Comparison of ENCODE assay signal across 17 cellular contexts in genomic region chr12:48163150-48163747, GRCh38. TPM values are rescaled to one million over a fixed set of nuclear protein-coding genes. Genes with fewer than 3 reads are reported as not detected.
A peak's percentile ranks its signal among the peaks of the same experiment; 100 is the strongest.
DNase-seq lines count a peak whose midpoint lies in the region; ATAC-seq and TF ChIP-seq lines count a peak whose summit lies in the region.
"Had no signal": no experiment of that assay in that cellular context is flagged by ENCODE, and none has a peak within 500 bp of the region (broad histone marks: within the 10 kb centered on the region; RNA-seq: fewer than 3 reads in every experiment).

No MANE protein-coding gene starts in this region.

- H3K27me3 Mint-ChIP-seq in brain = no peaks in the 10 kb centered on the region
- peaks cover 5 to 25% of the 10 kb centered on the region in 2 donors for H3K27me3 Mint-ChIP-seq in CD8-positive, alpha-beta memory T cell

- no peak overlapping the region for H3K4me2 ChIP-seq in neuronal stem cell (ENCODE audit: insufficient read depth, low read length, poor library complexity, severe bottlenecking)
- H3K4me2 ChIP-seq: BLaER1 treated with 17β-estradiol and CSF1 and Interleukin-3, amounts not matched to agents 10 nM and 100 nM had no signal

- H4K91ac ChIP-seq in neuronal stem cell (ENCODE audit: low read depth, low read length, poor library complexity) = no peak overlapping the region

- H3K4me1 ChIP-seq in psoas muscle (peaks cover 41% of the 10 kb centered on the region), neuronal stem cell (ENCODE audit: control insufficient read depth in 2 of 2, insufficient read depth in 1 of 2, low read depth in 1 of 2, low read length in 2 of 2) (no peaks in the 10 kb centered on the region)
- H3K4me1 ChIP-seq in CD8-positive, alpha-beta memory T cell (ENCODE audit: insufficient read depth, low read length) = peaks cover 6% of the 10 kb centered on the region

- H2AFZ ChIP-seq in neuronal stem cell (ENCODE audit: low read length) = no peak overlapping the region

- no peak overlapping the region for H2BK15ac ChIP-seq in neuronal stem cell (ENCODE audit: low read length)

- H3K4me3 Mint-ChIP-seq in brain = peak overlapping the region in 2 of 5 experiments; percentile 15 to 30
- H3K4me3 Mint-ChIP-seq in CD8-positive, alpha-beta memory T cell = no peak overlapping the region
- H3K4me3 Mint-ChIP-seq: CD4-positive, CD25-positive, alpha-beta regulatory T cell; H9 had no signal

- H2BK12ac ChIP-seq in neuronal stem cell (ENCODE audit: low read length) = no peak overlapping the region

- no peak overlapping the region for H3K18ac ChIP-seq in neuronal stem cell (ENCODE audit: low read length)

- no peak overlapping the region for H2AK5ac ChIP-seq in neuronal stem cell (ENCODE audit: low read depth, low read length)

- no peaks in the 10 kb centered on the region for H3K9me3 Mint-ChIP-seq in brain
- no peaks in the 10 kb centered on the region for H3K9me3 Mint-ChIP-seq in CD8-positive, alpha-beta memory T cell
- H3K9me3 Mint-ChIP-seq: H9 had no signal

- H2BK120ac ChIP-seq in neuronal stem cell (ENCODE audit: low read depth, low read length) = no peak overlapping the region

- DNase-seq in OCI-M1 (lab: John Stamatoyannopoulos, UW) (peak; percentile 19), islet precursor cell (peak; percentile 9), psoas muscle (peak in 1 of 2 donors; percentile 23), left ventricle myocardium superior (no peak), neuronal stem cell (ENCODE audit: low spot score) (no peak)
- DNase-seq in CD8-positive, alpha-beta memory T cell = no peak
- DNase-seq in activated naive CD4-positive, alpha-beta T cell treated with anti-CD3 and anti-CD28 coated beads, Interleukin-2, amount 50 U/mL, for 16 hours = no peak
- DNase-seq: ACHN; Calu3; CD4-positive, CD25-positive, alpha-beta regulatory T cell; DMS 273 treated with DMSO at 0.1 percent for 48 hours; GOT3; H9 had no signal

- no peak for TF ChIP-seq CTCF in brain (conservative IDR thresholded peaks at IDR 0.05)
- no peak for TF ChIP-seq CTCF in psoas muscle (IDR thresholded peaks at IDR 0.05)

- no peaks in the 10 kb centered on the region for H3K79me1 ChIP-seq in neuronal stem cell (ENCODE audit: low read depth, low read length)

- no peak overlapping the region for H3K4ac ChIP-seq in neuronal stem cell (ENCODE audit: low read length)

- H3K4me1 Mint-ChIP-seq in brain = peaks cover 25% of the 10 kb centered on the region
- H3K4me1 Mint-ChIP-seq in CD8-positive, alpha-beta memory T cell = peaks cover 4 to 7% (median 5%) of the 10 kb centered on the region in 3 donors

- peak overlapping the region in 3 of 5 experiments; percentile 27 to 85 (median 52) for H3K27ac Mint-ChIP-seq in brain
- H3K27ac Mint-ChIP-seq in CD8-positive, alpha-beta memory T cell = peak overlapping the region in 1 of 8 donors; percentile 33
- H3K27ac Mint-ChIP-seq: CD4-positive, CD25-positive, alpha-beta regulatory T cell; H9 had no signal

- ATAC-seq in psoas muscle = peak; percentile 62 to 86 (median 80)
- no peak for ATAC-seq in left ventricle myocardium superior

- H3K9ac ChIP-seq in neuronal stem cell (ENCODE audit: low read depth, low read length, poor library complexity) = no peak overlapping the region
- H3K9ac ChIP-seq: BLaER1 treated with 17β-estradiol and CSF1 and Interleukin-3, amounts not matched to agents 10 nM and 100 nM had no signal

- H3K36me3 ChIP-seq in psoas muscle (ENCODE audit: insufficient read depth in 1 of 2, low read depth in 1 of 2) = no peaks in the 10 kb centered on the region
- H3K36me3 ChIP-seq in CD8-positive, alpha-beta memory T cell (ENCODE audit: insufficient read depth, low read length) = no peaks in the 10 kb centered on the region
- H3K36me3 ChIP-seq in neuronal stem cell (replicated peaks in 1 of 2; ENCODE audit: control insufficient read depth in 2 of 2, insufficient read depth in 2 of 2, low read length in 2 of 2) = no peaks in the 10 kb centered on the region
- H3K36me3 ChIP-seq: BLaER1 treated with 17β-estradiol and CSF1 and Interleukin-3, amounts not matched to agents 10 nM and 100 nM had no signal

- no peaks in the 10 kb centered on the region for H3K36me3 Mint-ChIP-seq in brain
- peaks cover 0 to 1% (median 0%) of the 10 kb centered on the region in 3 donors for H3K36me3 Mint-ChIP-seq in CD8-positive, alpha-beta memory T cell
- H3K36me3 Mint-ChIP-seq: CD4-positive, CD25-positive, alpha-beta regulatory T cell had no signal

- POLR2A ChIA-PET in CD8-positive, alpha-beta memory T cell (lab: Charles Lee) = interaction anchor here (0.6 kb wide), 1 partner anchor 263 kb away, joined by 3 read pairs; no protein-coding TSS in a partner anchor

- no peak overlapping the region for H3K14ac ChIP-seq in neuronal stem cell (ENCODE audit: low read length)

- H2BK5ac ChIP-seq in neuronal stem cell (ENCODE audit: low read length) = no peak overlapping the region

- H3K9me3 ChIP-seq in psoas muscle (no peaks in the 10 kb centered on the region), neuronal stem cell (replicated peaks in 1 of 2; ENCODE audit: control insufficient read depth in 2 of 2, insufficient read depth in 1 of 2, low read depth in 1 of 2, low read length in 2 of 2) (peaks cover 0 to 2% of the 10 kb centered on the region in 2 donors)
- H3K9me3 ChIP-seq in CD8-positive, alpha-beta memory T cell (ENCODE audit: low read length) = no peaks in the 10 kb centered on the region
- H3K9me3 ChIP-seq: BLaER1 treated with 17β-estradiol and CSF1 and Interleukin-3, amounts not matched to agents 10 nM and 100 nM had no signal

- H3K27me3 ChIP-seq in psoas muscle (ENCODE audit: insufficient read depth in 3 of 3, low read length in 2 of 3) (no peaks in the 10 kb centered on the region), neuronal stem cell (ENCODE audit: control insufficient read depth in 3 of 3, insufficient read depth in 3 of 3, low read depth in 1 of 3, low read length in 3 of 3) (peaks cover 0 to 7% (median 0%) of the 10 kb centered on the region in 3 experiments)
- H3K27me3 ChIP-seq in CD8-positive, alpha-beta memory T cell (ENCODE audit: insufficient read depth, low read length, poor library complexity, severe bottlenecking) = no peaks in the 10 kb centered on the region
- H3K27me3 ChIP-seq: BLaER1 treated with 17β-estradiol and CSF1 and Interleukin-3, amounts not matched to agents 10 nM and 100 nM had no signal

- intact Hi-C loops in psoas muscle (cut with DNase I) = loop anchor here in 1 of 2 donors (5.0 kb wide), 1 partner anchor 56 kb away; the partner anchor contains the start of gene SENP1
- intact Hi-C loops in left ventricle myocardium superior (cut with micrococcal nuclease) = no loop called here

- peak overlapping the region; percentile 88 for H3K27ac ChIP-seq in psoas muscle
- H3K27ac ChIP-seq in CD8-positive, alpha-beta memory T cell (ENCODE audit: low read depth, low read length) = no peak overlapping the region
- H3K27ac ChIP-seq in neuronal stem cell (replicated peaks; ENCODE audit: low read length) = no peak overlapping the region
- H3K27ac ChIP-seq: BLaER1 treated with 17β-estradiol and CSF1 and Interleukin-3, amounts not matched to agents 10 nM and 100 nM had no signal

- peak overlapping the region; percentile 35 for H3K4me3 ChIP-seq in psoas muscle
- H3K4me3 ChIP-seq in CD8-positive, alpha-beta memory T cell (ENCODE audit: low read length) = no peak overlapping the region
- H3K4me3 ChIP-seq in neuronal stem cell (ENCODE audit: low read length in 2 of 2) = no peak overlapping the region
- H3K4me3 ChIP-seq: BLaER1 treated with 17β-estradiol and CSF1 and Interleukin-3, amounts not matched to agents 10 nM and 100 nM had no signal

- CTCF ChIA-PET in CD8-positive, alpha-beta memory T cell (lab: Charles Lee) = interaction anchor here (1.0 to 1.5 kb wide), 4 partner anchors 20 to 449 kb away, joined by 3 to 4 read pairs (median 4); partner anchors contain the start of genes CCDC184 and TMEM106C

- H4K8ac ChIP-seq in neuronal stem cell (ENCODE audit: low read depth, low read length) = no peak overlapping the region

- H3K23ac ChIP-seq in neuronal stem cell (ENCODE audit: low read depth, low read length, poor library complexity) = no peak overlapping the region

- 18 to 31% (median 21%) methylated on average over 5 of the region's 5 CpGs for WGBS in psoas muscle, 3 donors
- WGBS in neuronal stem cell (ENCODE audit: extremely low coverage in 2 of 2, insufficient read length in 2 of 2, insufficient replicate concordance in 1 of 2), 2 donors = no CpG with 5 or more reads among the region's 5 CpGs

RNA-seq across cellular contexts. Expression of gene ASB8, which starts 5.9 kb away (rescaled TPM):
- 26.6 TPM for polyA plus RNA-seq in brain (ENCODE audit: insufficient read depth, low read depth, low replicate concordance)
- 100 to 1,000 TPM; 158 to 477 (median 228) TPM for total RNA-seq in psoas muscle
- polyA plus RNA-seq in psoas muscle = 100 to 1,000 TPM in 2 of 3 donors, 10 to 100 TPM in 1; 49.3 to 206 (median 155) TPM
- 10 to 100 TPM; 32.5 to 38.1 TPM for total RNA-seq in CD8-positive, alpha-beta memory T cell
- 81.8 TPM for polyA plus RNA-seq in CD8-positive, alpha-beta memory T cell
- 89.0 TPM for total RNA-seq in left ventricle myocardium superior
- 6.1 TPM for polyA plus RNA-seq in neuronal stem cell (2013, experiment 1 of 2)
- polyA plus RNA-seq in neuronal stem cell (2013, experiment 2 of 2) = 6.7 TPM

RNA-seq across cellular contexts. Expression of gene CCDC184, which starts 20.2 kb away (rescaled TPM):
- polyA plus RNA-seq in brain (ENCODE audit: insufficient read depth, low read depth, low replicate concordance) (8.9 TPM), psoas muscle (under 1 TPM; 0.16 to 0.49 (median 0.45) TPM)
- total RNA-seq in psoas muscle (under 1 TPM; 0.47 to 0.84 (median 0.63) TPM), left ventricle myocardium superior (1.1 TPM)
- under 1 TPM; 0.72 to 0.97 TPM for total RNA-seq in CD8-positive, alpha-beta memory T cell
- 0.91 TPM for polyA plus RNA-seq in CD8-positive, alpha-beta memory T cell
- polyA plus RNA-seq in neuronal stem cell (2013, experiment 1 of 2) = 3.2 TPM
- polyA plus RNA-seq in neuronal stem cell (2013, experiment 2 of 2) = 3.0 TPM
- total RNA-seq: A172 had no signal

RNA-seq across cellular contexts. Expression of gene OR10AD1, which starts 39.8 kb away (rescaled TPM):
- not detected for polyA plus RNA-seq in brain (ENCODE audit: insufficient read depth, low read depth, low replicate concordance)
- total RNA-seq in psoas muscle = not detected
- polyA plus RNA-seq in psoas muscle = under 1 TPM in 1 of 3 donors, not detected in 2; 0.01 TPM
- not detected for total RNA-seq in CD8-positive, alpha-beta memory T cell
- polyA plus RNA-seq in CD8-positive, alpha-beta memory T cell = not detected
- total RNA-seq in left ventricle myocardium superior = not detected
- polyA plus RNA-seq in neuronal stem cell (2013, experiment 1 of 2) = not detected
- not detected for polyA plus RNA-seq in neuronal stem cell (2013, experiment 2 of 2)
- total RNA-seq: A172; Calu3; CD4-positive, CD25-positive, alpha-beta regulatory T cell; Daoy; H9 had no signal

RNA-seq across cellular contexts. Expression of gene PFKM, which starts 44.1 kb away (rescaled TPM):
- 51.4 TPM for polyA plus RNA-seq in brain (ENCODE audit: insufficient read depth, low read depth, low replicate concordance)
- total RNA-seq in psoas muscle = 1,000 to 10,000 TPM in 1 of 4 donors, 100 to 1,000 TPM in 3; 618 to 1,283 (median 817) TPM
- polyA plus RNA-seq in psoas muscle = 100 to 1,000 TPM in 2 of 3 donors, 10 to 100 TPM in 1; 65.1 to 529 (median 344) TPM
- 10 to 100 TPM; 39.9 to 40.2 TPM for total RNA-seq in CD8-positive, alpha-beta memory T cell
- 5.4 TPM for polyA plus RNA-seq in CD8-positive, alpha-beta memory T cell
- 703 TPM for total RNA-seq in left ventricle myocardium superior
- polyA plus RNA-seq in neuronal stem cell (2013, experiment 1 of 2) = 68.0 TPM
- polyA plus RNA-seq in neuronal stem cell (2013, experiment 2 of 2) = 69.3 TPM

RNA-seq across cellular contexts. Expression of gene SENP1, which starts 57.4 kb away (rescaled TPM):
- polyA plus RNA-seq in brain (ENCODE audit: insufficient read depth, low read depth, low replicate concordance) = 9.5 TPM
- 10 to 100 TPM in 1 of 4 donors, 1 to 10 TPM in 3; 6.3 to 10.2 (median 8.0) TPM for total RNA-seq in psoas muscle
- polyA plus RNA-seq in psoas muscle = 1 to 10 TPM; 3.2 to 6.2 (median 3.3) TPM
- 10 to 100 TPM; 57.3 to 58.8 TPM for total RNA-seq in CD8-positive, alpha-beta memory T cell
- 13.4 TPM for polyA plus RNA-seq in CD8-positive, alpha-beta memory T cell
- total RNA-seq in left ventricle myocardium superior = 7.6 TPM
- polyA plus RNA-seq in neuronal stem cell (2013, experiment 1 of 2) = 20.2 TPM
- polyA plus RNA-seq in neuronal stem cell (2013, experiment 2 of 2) = 20.8 TPM

Comparison
In these comparisons a context has a peak if more than half of its experiments do, and no peak if none do; other contexts are left out.
1. DNase-seq: peak in OCI-M1 (single experiment) and islet precursor cell (single experiment); none in CD8-positive, alpha-beta memory T cell (0 of 5), left ventricle myocardium superior (single experiment), neuronal stem cell (single experiment) and activated naive CD4-positive, alpha-beta T cell treated with anti-CD3 and anti-CD28 coated beads, Interleukin-2, amount 50 U/mL, for 16 hours (single experiment).